In genomic region chr4:186146443-186146842, GRCh38 we compare ENCODE assay signal across 1 cellular context.
TF ChIP-seq lines count a peak whose summit lies in the region.

No MANE protein-coding gene starts in this region.

TF ChIP-seq in GM23338, 12 proteins besides CTCF, POLR2A, EP300 and RAD21 (continued from another document):
- no peak for TF ChIP-seq ZNF462 (CRISPR knock-in tag; IDR thresholded peaks at IDR 0.05)
